ENCODE assay signal across 25 cellular contexts in the genomic region with DNA sequence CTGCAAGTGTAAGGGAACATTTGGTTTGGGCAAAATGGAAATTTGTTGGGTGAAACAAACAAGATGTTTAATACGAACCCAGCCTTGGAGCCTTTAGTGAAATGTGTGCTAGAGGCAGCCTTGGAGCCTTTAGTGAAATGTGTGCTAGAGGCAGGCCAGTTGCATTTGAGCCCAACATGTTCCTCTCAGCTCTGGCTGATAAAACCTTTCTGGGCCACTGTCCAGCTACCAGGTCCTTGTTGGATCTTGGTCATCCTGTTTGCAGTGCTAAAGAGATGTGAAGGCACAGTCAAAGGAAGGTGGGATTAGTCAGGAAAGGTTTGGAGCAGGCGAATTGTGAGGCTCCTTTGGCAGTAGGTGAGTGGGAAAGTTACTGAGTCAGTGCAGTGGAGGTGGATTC. TPM values are rescaled to one million over a fixed set of nuclear protein-coding genes. Genes with fewer than 3 reads are reported as not detected.
A peak's percentile ranks its signal among the peaks of the same experiment; 100 is the strongest.
DNase-seq lines count a peak whose midpoint lies in the region; ATAC-seq and TF ChIP-seq lines count a peak whose summit lies in the region.
"Had no signal": no experiment of that assay in that cellular context is flagged by ENCODE, and none has a peak within 500 bp of the region (broad histone marks: within the 10 kb centered on the region; RNA-seq: fewer than 3 reads in every experiment).

No MANE protein-coding gene starts in this region.

- peaks cover 51% of the 10 kb centered on the region for H3K36me3 ChIP-seq in left ventricle myocardium inferior

- no peaks in the 10 kb centered on the region for H3K9me3 ChIP-seq in left ventricle myocardium inferior (replicated peaks)

- CTCF ChIA-PET in activated naive CD4-positive, alpha-beta T cell treated with anti-CD3 and anti-CD28 coated beads for 36 hours (lab: Charles Lee) = no interaction called here

- TF ChIP-seq CTCF in left ventricle myocardium inferior (IDR thresholded peaks at IDR 0.05; ENCODE audit: borderline replicate concordance) = no peak

- H3K36me3 Mint-ChIP-seq in activated naive CD4-positive, alpha-beta T cell treated with anti-CD3 and anti-CD28 coated beads, Interleukin-2, amount 50 U/mL, for 72 hours = no peaks in the 10 kb centered on the region
- peaks cover 16% of the 10 kb centered on the region for H3K36me3 Mint-ChIP-seq in activated naive CD4-positive, alpha-beta T cell treated with anti-CD3 and anti-CD28 coated beads for 36 hours (ENCODE audit: low read depth)

- H3K9me3 Mint-ChIP-seq in activated naive CD4-positive, alpha-beta T cell treated with anti-CD3 and anti-CD28 coated beads, Interleukin-2, amount 50 U/mL, for 72 hours = no peaks in the 10 kb centered on the region
- no peaks in the 10 kb centered on the region for H3K9me3 Mint-ChIP-seq in activated naive CD4-positive, alpha-beta T cell treated with anti-CD3 and anti-CD28 coated beads for 36 hours
- H3K9me3 Mint-ChIP-seq: CD8-positive, alpha-beta T cell had no signal

- no peaks in the 10 kb centered on the region for H3K4me1 Mint-ChIP-seq in activated naive CD4-positive, alpha-beta T cell treated with anti-CD3 and anti-CD28 coated beads for 36 hours (ENCODE audit: low read depth)
- H3K4me1 Mint-ChIP-seq: B cell had no signal

- H3K4me3 Mint-ChIP-seq in activated naive CD4-positive, alpha-beta T cell treated with anti-CD3 and anti-CD28 coated beads for 36 hours = no peak overlapping the region
- H3K4me3 Mint-ChIP-seq: B cell; CD8-positive, alpha-beta T cell had no signal

- ATAC-seq in activated naive CD4-positive, alpha-beta T cell treated with anti-CD3 and anti-CD28 coated beads, Interleukin-2, amount 50 U/mL, for 72 hours = no peak
- ATAC-seq: CD8-positive, alpha-beta T cell; HCT116; PC-3 had no signal

- H3K27me3 Mint-ChIP-seq in activated naive CD4-positive, alpha-beta T cell treated with anti-CD3 and anti-CD28 coated beads for 36 hours (ENCODE audit: low read depth) = no peaks in the 10 kb centered on the region
- H3K27me3 Mint-ChIP-seq: B cell had no signal

- peaks cover 34% of the 10 kb centered on the region for H3K4me1 ChIP-seq in left ventricle myocardium inferior

- no peak overlapping the region for H3K4me3 ChIP-seq in left ventricle myocardium inferior

- no peaks in the 10 kb centered on the region for H3K27me3 ChIP-seq in left ventricle myocardium inferior (ENCODE audit: low read depth)

- peak overlapping the region; percentile 0 to 37 for H3K27ac Mint-ChIP-seq in activated naive CD4-positive, alpha-beta T cell treated with anti-CD3 and anti-CD28 coated beads, Interleukin-2, amount 50 U/mL, for 72 hours
- no peak overlapping the region for H3K27ac Mint-ChIP-seq in activated naive CD4-positive, alpha-beta T cell treated with anti-CD3 and anti-CD28 coated beads for 36 hours
- H3K27ac Mint-ChIP-seq: B cell; CD8-positive, alpha-beta T cell had no signal

- H3K27ac ChIP-seq in left ventricle myocardium inferior (replicated peaks) = no peak overlapping the region
- H3K27ac ChIP-seq: 22Rv1, C4-2B had no signal

- intact Hi-C loops in activated naive CD4-positive, alpha-beta T cell treated with anti-CD3 and anti-CD28 coated beads for 36 hours (cut with micrococcal nuclease) = no loop called here
- intact Hi-C loops in left ventricle myocardium inferior (cut with micrococcal nuclease) = no loop called here

- no peak for DNase-seq in activated naive CD4-positive, alpha-beta T cell treated with anti-CD3 and anti-CD28 coated beads, Interleukin-2, amount 50 U/mL, for 72 hours (ENCODE audit: low spot score in 2 of 2)
- DNase-seq in activated naive CD4-positive, alpha-beta T cell treated with anti-CD3 and anti-CD28 coated beads for 36 hours = no peak
- DNase-seq in cerebellar nuclear complex (lab: John Stamatoyannopoulos, UW) (peak; percentile 41 to 46), left ventricle myocardium inferior (peak; percentile 36), RPMI8226 (no peak), COLO668 (lab: John Stamatoyannopoulos, UW; ENCODE audit: unreplicated experiment) (no peak), middle frontal gyrus (ENCODE audit: extremely low spot score, low spot score) (no peak)
- DNase-seq: CD8-positive, alpha-beta T cell; DMS 273 treated with DMSO at 0.1 percent for 48 hours; DMS79; EL; GF-D8; MV-4-11; NCI-H1105; NCI-H1436 treated with DMSO at 0.1 percent for 48 hours; NCI-H187 treated with DMSO at 0.1 percent for 48 hours; NCI-H2107; NCI-H446; NCI-H774; PC-3; SHP77 had no signal

RNA-seq across cellular contexts. Expression of gene CEP164, which starts 48.9 kb away (rescaled TPM):
- total RNA-seq in activated naive CD4-positive, alpha-beta T cell treated with anti-CD3 and anti-CD28 coated beads, Interleukin-2, amount 50 U/mL, for 72 hours = 10 to 100 TPM; 20.1 to 30.1 TPM
- 10 to 100 TPM; 23.9 to 24.6 TPM for total RNA-seq in activated naive CD4-positive, alpha-beta T cell treated with anti-CD3 and anti-CD28 coated beads for 36 hours
- 5.9 TPM for total RNA-seq in left ventricle myocardium inferior

Comparison
In these comparisons a context has a peak if more than half of its experiments do, and no peak if none do; other contexts are left out.
1. DNase-seq: peak in cerebellar nuclear complex (2 of 2) and left ventricle myocardium inferior (single experiment); none in activated naive CD4-positive, alpha-beta T cell treated with anti-CD3 and anti-CD28 coated beads, Interleukin-2, amount 50 U/mL, for 72 hours (0 of 2), activated naive CD4-positive, alpha-beta T cell treated with anti-CD3 and anti-CD28 coated beads for 36 hours (single experiment), RPMI8226 (single experiment), COLO668 (single experiment) and middle frontal gyrus (single experiment).